11 cellular contexts compared by ENCODE assay signal in genomic region chr3:50502225-50502583, GRCh38. TPM values are rescaled to one million over a fixed set of nuclear protein-coding genes. Genes with fewer than 3 reads are reported as not detected.
DNase-seq lines count a peak whose midpoint lies in the region; ATAC-seq and TF ChIP-seq lines count a peak whose summit lies in the region.
"Had no signal": no experiment of that assay in that cellular context is flagged by ENCODE, and none has a peak within 500 bp of the region (broad histone marks: within the 10 kb centered on the region; RNA-seq: fewer than 3 reads in every experiment).

No MANE protein-coding gene starts in this region.

- intact Hi-C loops in esophagus muscularis mucosa (cut with DNase I): no loop called here

- no peaks in the 10 kb centered on the region for H3K9me3 ChIP-seq in esophagus muscularis mucosa
- H3K9me3 ChIP-seq in parathyroid adenoma (ENCODE audit: control insufficient read depth, low read length): no peaks in the 10 kb centered on the region

- H3K4me3 Mint-ChIP-seq in T-helper 1 cell treated with Interleukin-12 subunit alpha and Interleukin-12 subunit beta and Interleukin-4 antibody, amounts not matched to agents 30 μg/mL and 1 μg/mL, for 36 hours: peak overlapping the region; percentile 66

- H3K4me2 ChIP-seq in parathyroid adenoma (ENCODE audit: low read length): peak overlapping the region; percentile 94

- H3K4me1 ChIP-seq in esophagus muscularis mucosa (peaks cover 7 to 23% (median 20%) of the 10 kb centered on the region in 4 donors), parathyroid adenoma (peaks cover 4% of the 10 kb centered on the region)

- 35% methylated on average over 5 of the region's 7 CpGs for WGBS in esophagus muscularis mucosa

- TF ChIP-seq POLR2A in esophagus muscularis mucosa (IDR thresholded peaks at IDR 0.05; ENCODE audit: low read depth): no peak

- no peak overlapping the region for H3K27ac Mint-ChIP-seq in T-helper 1 cell treated with Interleukin-12 subunit alpha and Interleukin-12 subunit beta and Interleukin-4 antibody, amounts not matched to agents 30 μg/mL and 1 μg/mL, for 36 hours
- H3K27ac Mint-ChIP-seq: stimulated activated memory B cell treated with anti-CD40 and anti-IgM and Interleukin-4, amounts not matched to agents 10 μg/mL and 1 μg/mL and 100 μg/mL, for 72 hours had no signal

- H3K27me3 Mint-ChIP-seq in T-helper 1 cell treated with Interleukin-12 subunit alpha and Interleukin-12 subunit beta and Interleukin-4 antibody, amounts not matched to agents 30 μg/mL and 1 μg/mL, for 36 hours (ENCODE audit: low read depth): peaks cover 63% of the 10 kb centered on the region

- H3K36me3 Mint-ChIP-seq in T-helper 1 cell treated with Interleukin-12 subunit alpha and Interleukin-12 subunit beta and Interleukin-4 antibody, amounts not matched to agents 30 μg/mL and 1 μg/mL, for 36 hours (ENCODE audit: low read depth): no peaks in the 10 kb centered on the region
- H3K36me3 Mint-ChIP-seq: stimulated activated memory B cell treated with anti-CD40 and anti-IgM and Interleukin-4, amounts not matched to agents 10 μg/mL and 1 μg/mL and 100 μg/mL, for 72 hours had no signal

- peak overlapping the region; percentile 79 for H2AFZ ChIP-seq in parathyroid adenoma

- no peak for ATAC-seq in HG02642 (IDR thresholded peaks at IDR 0.05; ENCODE audit: poor library complexity, unreplicated experiment)
- ATAC-seq: stimulated activated memory B cell treated with anti-CD40 and anti-IgM and Interleukin-4, amounts not matched to agents 10 μg/mL and 1 μg/mL and 100 μg/mL, for 72 hours had no signal

- no peak for DNase-seq in T-helper 1 cell
- DNase-seq in NCI-H69 (lab: John Stamatoyannopoulos, UW): peak; percentile 33
- no peak for DNase-seq in esophagus muscularis mucosa (ENCODE audit: extremely low spot score)
- no peak for DNase-seq in SHP77 treated with DMSO at 0.1 percent for 48 hours (lab: John Stamatoyannopoulos, UW)
- DNase-seq in GM20000 (ENCODE audit: low spot score): no peak
- DNase-seq: NCI-H524 treated with DMSO at 0.1 percent for 48 hours had no signal

- H3K27ac ChIP-seq in esophagus muscularis mucosa (replicated peaks in 1 of 4) (no peak overlapping the region), parathyroid adenoma (no peak overlapping the region)
- H3K27ac ChIP-seq: epithelial cell of prostate had no signal

- no peak overlapping the region for H3K9ac ChIP-seq in parathyroid adenoma

- H3K9me3 Mint-ChIP-seq in T-helper 1 cell treated with Interleukin-12 subunit alpha and Interleukin-12 subunit beta and Interleukin-4 antibody, amounts not matched to agents 30 μg/mL and 1 μg/mL, for 36 hours: no peaks in the 10 kb centered on the region
- H3K9me3 Mint-ChIP-seq: stimulated activated memory B cell treated with anti-CD40 and anti-IgM and Interleukin-4, amounts not matched to agents 10 μg/mL and 1 μg/mL and 100 μg/mL, for 72 hours had no signal

- H3K27me3 ChIP-seq in esophagus muscularis mucosa (peaks cover 0 to 17% (median 0%) of the 10 kb centered on the region in 4 donors), parathyroid adenoma (ENCODE audit: control insufficient read depth, insufficient read depth, low read length) (no peaks in the 10 kb centered on the region)

- peaks cover 4% of the 10 kb centered on the region for H3K4me1 Mint-ChIP-seq in T-helper 1 cell treated with Interleukin-12 subunit alpha and Interleukin-12 subunit beta and Interleukin-4 antibody, amounts not matched to agents 30 μg/mL and 1 μg/mL, for 36 hours (ENCODE audit: low read depth)

- H3K36me3 ChIP-seq in esophagus muscularis mucosa (no peaks in the 10 kb centered on the region), parathyroid adenoma (ENCODE audit: control insufficient read depth, insufficient read depth, low read length) (no peaks in the 10 kb centered on the region)

- H3K4me3 ChIP-seq in esophagus muscularis mucosa (peak overlapping the region; percentile 67 to 75 (median 70)), parathyroid adenoma (ENCODE audit: low read depth, low read length) (no peak overlapping the region)

- no peaks in the 10 kb centered on the region for H3K79me2 ChIP-seq in parathyroid adenoma

- TF ChIP-seq CTCF in esophagus muscularis mucosa (IDR thresholded peaks at IDR 0.05) (no peak), parathyroid adenoma (IDR thresholded peaks at IDR 0.05) (no peak), GM20000 (IDR thresholded peaks at IDR 0.05; ENCODE audit: extremely low read depth, missing control alignments) (no peak)

- TF ChIP-seq EP300 in esophagus muscularis mucosa (IDR thresholded peaks at IDR 0.05): no peak

RNA-seq across cellular contexts. Expression of gene CACNA2D2, which starts 1.2 kb away (rescaled TPM):
- 1 to 10 TPM in 2 of 4 donors, under 1 TPM in 2; 0.84 to 2.8 (median 1.1) TPM for total RNA-seq in esophagus muscularis mucosa
